28 cellular contexts compared by ENCODE assay signal in genomic region chr20:62246431-62246830, GRCh38. TPM values are rescaled to one million over a fixed set of nuclear protein-coding genes. Genes with fewer than 3 reads are reported as not detected.
DNase-seq lines count a peak whose midpoint lies in the region; ATAC-seq and TF ChIP-seq lines count a peak whose summit lies in the region.
"Had no signal": no experiment of that assay in that cellular context is flagged by ENCODE, and none has a peak within 500 bp of the region (broad histone marks: within the 10 kb centered on the region; RNA-seq: fewer than 3 reads in every experiment).

No MANE protein-coding gene starts in this region.

- WGBS in heart left ventricle, 4 donors, result 63 to 77% (median 75%) methylated on average over 7 to 8 of the region's 8 CpGs

- peaks cover 85% of the 10 kb centered on the region for H3K79me2 ChIP-seq in osteoblast (ENCODE audit: insufficient read depth, low read length)

- H3K4me3 ChIP-seq in heart left ventricle, result no peak overlapping the region
- H3K4me3 ChIP-seq in right atrium auricular region, result no peak overlapping the region
- H3K4me3 ChIP-seq in osteoblast (ENCODE audit: insufficient read depth, low read length), result no peak overlapping the region
- H3K4me3 ChIP-seq: PC-9, upper lobe of right lung had no signal

- H3K36me3 ChIP-seq in heart left ventricle (peaks cover 0 to 10% (median 0%) of the 10 kb centered on the region in 9 donors), right atrium auricular region (no peaks in the 10 kb centered on the region), osteoblast (ENCODE audit: insufficient read depth, low read length) (peaks cover 14% of the 10 kb centered on the region)

- ATAC-seq in heart left ventricle (no peak), Right ventricle myocardium superior (ENCODE audit: poor library complexity) (no peak)
- ATAC-seq: activated CD4-positive, alpha-beta T cell treated with anti-CD3 and anti-CD28 coated beads for 36 hours; activated CD8-positive, alpha-beta T cell treated with anti-CD3 and anti-CD28 coated beads, Interleukin-2, amount 10 ng/mL, durations not matched to agents 7 days and 5 days; activated T-helper 17 cell treated with anti-CD3 and anti-CD28 coated beads, Interleukin-2, amount 50 U/mL, for 72 hours; CD8-positive, alpha-beta T cell; stimulated activated naive B cell treated with anti-CD40 and anti-IgM and Interleukin-4, amounts not matched to agents 10 μg/mL and 1 μg/mL and 100 μg/mL, for 72 hours had no signal

- H2AFZ ChIP-seq in osteoblast (ENCODE audit: low read length), result no peak overlapping the region
- H2AFZ ChIP-seq: PC-9 had no signal

- TF ChIP-seq POLR2A in heart left ventricle (IDR thresholded peaks at IDR 0.05), result no peak

- peaks cover 79% of the 10 kb centered on the region for H4K20me1 ChIP-seq in osteoblast (ENCODE audit: insufficient read depth, low read length)

- intact Hi-C loops in heart left ventricle (cut with DNase I), result loop anchor here in 2 of 10 donors (2.0 to 5.0 kb wide), 2 partner anchors 36 kb away; no protein-coding TSS in a partner anchor
- intact Hi-C loops in Right ventricle myocardium superior (cut with DNase I), result no loop called here

- TF ChIP-seq CTCF in heart left ventricle (IDR thresholded peaks at IDR 0.05), result no peak
- TF ChIP-seq CTCF in right atrium auricular region (IDR thresholded peaks at IDR 0.05), result no peak
- TF ChIP-seq CTCF in osteoblast (IDR thresholded peaks at IDR 0.05; ENCODE audit: extremely low read depth, low read depth, low read length), result no peak

- H3K9me3 ChIP-seq in heart left ventricle (no peaks in the 10 kb centered on the region), right atrium auricular region (no peaks in the 10 kb centered on the region), osteoblast (ENCODE audit: low read depth, low read length) (no peaks in the 10 kb centered on the region)
- H3K9me3 ChIP-seq: upper lobe of right lung had no signal

- DNase-seq in heart left ventricle, result peak in 1 of 5 donors; percentile 54
- no peak for DNase-seq in Right ventricle myocardium superior
- no peak for DNase-seq in right atrium auricular region (ENCODE audit: low spot score)
- peak; percentile 79 for DNase-seq in osteoblast (ENCODE audit: insufficient read length, low spot score, missing footprints)
- no peak for DNase-seq in Ammon's horn (ENCODE audit: low spot score)
- no peak for DNase-seq in SKM-1 (lab: John Stamatoyannopoulos, UW; ENCODE audit: unreplicated experiment)
- no peak for DNase-seq in GM19240 (ENCODE audit: insufficient read length, low spot score)
- DNase-seq in NCI-H524 (lab: John Stamatoyannopoulos, UW), result no peak
- DNase-seq: activated CD4-positive, alpha-beta T cell treated with anti-CD3 and anti-CD28 coated beads for 36 hours; activated CD8-positive, alpha-beta T cell treated with anti-CD3 and anti-CD28 coated beads, Interleukin-2, amount 10 ng/mL, durations not matched to agents 7 days and 5 days; activated naive CD4-positive, alpha-beta T cell treated with anti-CD3 and anti-CD28 coated beads, Interleukin-2, amount 10 ng/mL, durations not matched to agents 7 days and 5 days; CD8-positive, alpha-beta T cell; cortex of kidney; effector memory CD4-positive, alpha-beta T cell; GOT3; KBM-7; mesendoderm; NCI-H1417 treated with DMSO at 0.1 percent for 48 hours; NCI-H2081 treated with DMSO at 0.1 percent for 48 hours; NCI-H345; nucleus accumbens; PC-9; stimulated activated naive B cell treated with anti-CD40 and anti-IgM and Interleukin-4, amounts not matched to agents 10 μg/mL and 1 μg/mL and 100 μg/mL, for 72 hours; upper lobe of right lung had no signal

- H3K4me2 ChIP-seq in osteoblast (ENCODE audit: insufficient read depth, low read length), result no peak overlapping the region
- H3K4me2 ChIP-seq: PC-9 had no signal

- no peaks in the 10 kb centered on the region for H3K27me3 ChIP-seq in heart left ventricle
- no peaks in the 10 kb centered on the region for H3K27me3 ChIP-seq in right atrium auricular region
- H3K27me3 ChIP-seq in osteoblast (ENCODE audit: insufficient read depth, low read length), result no peaks in the 10 kb centered on the region
- H3K27me3 ChIP-seq: upper lobe of right lung had no signal

- H3K27ac ChIP-seq in heart left ventricle (peak overlapping the region in 11 of 12 donors; percentile 24 to 86 (median 62)), right atrium auricular region (peak overlapping the region; percentile 57 to 70), osteoblast (ENCODE audit: low read depth, low read length) (no peak overlapping the region)
- H3K27ac ChIP-seq: epithelial cell of prostate, PC-9, upper lobe of right lung had no signal

- H3K4me1 ChIP-seq in heart left ventricle (peaks cover 0 to 84% (median 56%) of the 10 kb centered on the region in 12 donors), right atrium auricular region (peaks cover 0 to 52% of the 10 kb centered on the region in 2 donors), osteoblast (ENCODE audit: insufficient read depth, low read length) (no peaks in the 10 kb centered on the region)

RNA-seq across cellular contexts. Expression of gene OSBPL2, which starts 8.1 kb away (rescaled TPM):
- 10 to 100 TPM; 20.7 to 57.9 (median 40.3) TPM for total RNA-seq in heart left ventricle
- polyA plus RNA-seq in heart left ventricle, result 10 to 100 TPM; 20.0 to 21.7 TPM
- 52.3 TPM for total RNA-seq in Right ventricle myocardium superior
- total RNA-seq in right atrium auricular region, result 10 to 100 TPM; 27.2 to 29.6 TPM
- total RNA-seq in osteoblast, result 35.8 and 39.8 TPM in 2 replicates

RNA-seq across cellular contexts. Expression of gene HRH3, which starts 26.4 kb away (rescaled TPM):
- total RNA-seq in heart left ventricle (not detected), Right ventricle myocardium superior (not detected), right atrium auricular region (not detected), osteoblast (not detected in 2 replicates)
- polyA plus RNA-seq in heart left ventricle, result not detected
- total RNA-seq: activated CD4-positive, alpha-beta T cell treated with anti-CD3 and anti-CD28 coated beads for 36 hours; activated CD8-positive, alpha-beta T cell treated with anti-CD3 and anti-CD28 coated beads, Interleukin-2, amount 10 ng/mL, durations not matched to agents 7 days and 5 days; activated T-helper 17 cell treated with anti-CD3 and anti-CD28 coated beads, Interleukin-2, amount 50 U/mL, for 72 hours; CD8-positive, alpha-beta T cell; HT1080; MCF 10A; PC-9; upper lobe of right lung had no signal

RNA-seq across cellular contexts. Expression of gene ADRM1, which starts 56.4 kb away (rescaled TPM):
- total RNA-seq in heart left ventricle, result 100 to 1,000 TPM in 3 of 9 donors, 10 to 100 TPM in 6; 66.8 to 218 (median 79.8) TPM
- 100 to 1,000 TPM in 1 of 2 donors, 10 to 100 TPM in 1; 87.2 to 187 TPM for polyA plus RNA-seq in heart left ventricle
- total RNA-seq in Right ventricle myocardium superior, result 68.5 TPM
- total RNA-seq in right atrium auricular region, result 100 to 1,000 TPM in 1 of 2 donors, 10 to 100 TPM in 1; 95.9 to 128 TPM
- total RNA-seq in osteoblast, result 93.1 and 103 TPM in 2 replicates
